Comparison of ENCODE assay signal across 12 cellular contexts in genomic region chr4:120801171-120801758, GRCh38.
DNase-seq lines count a peak whose midpoint lies in the region; ATAC-seq and TF ChIP-seq lines count a peak whose summit lies in the region.
"Had no signal": no experiment of that assay in that cellular context is flagged by ENCODE, and none has a peak within 500 bp of the region (broad histone marks: within the 10 kb centered on the region; RNA-seq: fewer than 3 reads in every experiment).

No MANE protein-coding gene starts in this region.

- WGBS in H9 (ENCODE audit: extremely low coverage, insufficient read length, low lambda C conversion rate), result no CpG with 5 or more reads among the region's 5 CpGs

- H3K27ac ChIP-seq in H9 (ENCODE audit: insufficient read length, low read depth, low read length), result no peak overlapping the region
- H3K27ac ChIP-seq: testis had no signal

- no peak overlapping the region for H3K56ac ChIP-seq in H9 (ENCODE audit: insufficient read length, low read depth, low read length)

- peaks cover 2 to 3% of the 10 kb centered on the region in 2 experiments; a peak in 2 of 4 replicates for H3K4me1 Mint-ChIP-seq in H9
- H3K4me1 Mint-ChIP-seq: activated B cell treated with CpG ODN at 0.5 μM for 24 hours; activated naive CD4-positive, alpha-beta T cell treated with anti-CD3 and anti-CD28 coated beads, Interleukin-2, amount 10 ng/mL, durations not matched to agents 7 days and 5 days had no signal

- H3K4me2 ChIP-seq in H9 (ENCODE audit: insufficient read depth, insufficient read length, low read length), result no peak overlapping the region

- peaks cover 7 to 11% (median 10%) of the 10 kb centered on the region in 3 experiments; a peak in 5 of 7 replicates for H3K36me3 Mint-ChIP-seq in H9 (ENCODE audit: insufficient read depth in 1 of 3, low read depth in 3 of 3)
- H3K36me3 Mint-ChIP-seq: activated naive CD4-positive, alpha-beta T cell treated with anti-CD3 and anti-CD28 coated beads, Interleukin-2, amount 10 ng/mL, durations not matched to agents 7 days and 5 days had no signal

- H3K27ac Mint-ChIP-seq in H9, result no peak overlapping the region; a peak in 2 of 7 replicates
- H3K27ac Mint-ChIP-seq: activated B cell treated with CpG ODN at 0.5 μM for 24 hours; activated naive CD4-positive, alpha-beta T cell treated with anti-CD3 and anti-CD28 coated beads, Interleukin-2, amount 10 ng/mL, durations not matched to agents 7 days and 5 days had no signal

- no peaks in the 10 kb centered on the region for H3K23me2 ChIP-seq in H9 (ENCODE audit: insufficient read length, low read depth, low read length, poor library complexity, severe bottlenecking)

- H3K9me3 Mint-ChIP-seq in H9, result peaks cover 2 to 6% of the 10 kb centered on the region in 2 experiments; a peak in 1 of 5 replicates

- H4K20me1 ChIP-seq in H9 (ENCODE audit: control insufficient read depth, insufficient read depth, insufficient read length), result no peaks in the 10 kb centered on the region

- no peak overlapping the region for H2BK15ac ChIP-seq in H9 (ENCODE audit: low read depth, low read length)

- no peak overlapping the region for H4K8ac ChIP-seq in H9 (replicated peaks; ENCODE audit: insufficient read length, low read depth, low read length)

- no peaks in the 10 kb centered on the region for H3K27me3 Mint-ChIP-seq in H9 (ENCODE audit: low read depth)
- H3K27me3 Mint-ChIP-seq: activated B cell treated with CpG ODN at 0.5 μM for 24 hours; activated naive CD4-positive, alpha-beta T cell treated with anti-CD3 and anti-CD28 coated beads, Interleukin-2, amount 10 ng/mL, durations not matched to agents 7 days and 5 days had no signal

- ATAC-seq in GM19023 (IDR thresholded peaks at IDR 0.05; ENCODE audit: unreplicated experiment) (no peak), GM21447 (IDR thresholded peaks at IDR 0.05; ENCODE audit: unreplicated experiment) (no peak)

- no peak overlapping the region for H3K4me3 Mint-ChIP-seq in H9
- H3K4me3 Mint-ChIP-seq: activated B cell treated with CpG ODN at 0.5 μM for 24 hours; activated naive CD4-positive, alpha-beta T cell treated with anti-CD3 and anti-CD28 coated beads, Interleukin-2, amount 10 ng/mL, durations not matched to agents 7 days and 5 days had no signal

- H2BK20ac ChIP-seq in H9 (ENCODE audit: low read depth, low read length, poor library complexity, severe bottlenecking), result no peak overlapping the region

- H2BK120ac ChIP-seq in H9 (ENCODE audit: low read depth, low read length, poor library complexity, severe bottlenecking), result no peak overlapping the region

- H3K4ac ChIP-seq in H9 (ENCODE audit: low read depth, low read length), result no peak overlapping the region

- no peak overlapping the region for H3K18ac ChIP-seq in H9 (ENCODE audit: insufficient read length, low read depth, low read length)

- no peak overlapping the region for H2AK5ac ChIP-seq in H9 (ENCODE audit: insufficient read length, low read length)

- no peaks in the 10 kb centered on the region for H3K27me3 ChIP-seq in H9 (ENCODE audit: insufficient read depth, low read length)
- H3K27me3 ChIP-seq: testis had no signal

- H2AFZ ChIP-seq in H9 (ENCODE audit: low read length), result no peak overlapping the region

- no peaks in the 10 kb centered on the region for H3K4me1 ChIP-seq in H9 (ENCODE audit: insufficient read depth, low read length)
- H3K4me1 ChIP-seq: testis had no signal

- no peaks in the 10 kb centered on the region for H3K79me2 ChIP-seq in H9 (ENCODE audit: insufficient read depth, low read length)

- H4K5ac ChIP-seq in H9 (ENCODE audit: insufficient read length, low read depth, low read length), result no peak overlapping the region

- DNase-seq in ELF-1 (ENCODE audit: low read depth, low spot score), result peak; percentile 82
- DNase-seq in amniotic stem cell (lab: John Stamatoyannopoulos, UW), result peak; percentile 2
- peak; percentile 76 for DNase-seq in cardiac septum (ENCODE audit: low spot score)
- peak; percentile 14 for DNase-seq in putamen (ENCODE audit: low spot score)
- no peak for DNase-seq in H9
- no peak for DNase-seq in glomerular visceral epithelial cell (ENCODE audit: extremely low spot score)
- DNase-seq: activated B cell treated with CpG ODN at 0.5 μM for 24 hours; activated naive CD4-positive, alpha-beta T cell treated with anti-CD3 and anti-CD28 coated beads, Interleukin-2, amount 10 ng/mL, durations not matched to agents 7 days and 5 days; NCI-H1436; testis had no signal

- H3T11ph ChIP-seq in H9 (ENCODE audit: low read length), result no peak overlapping the region

- H2BK12ac ChIP-seq in H9 (ENCODE audit: insufficient read length, low read depth, low read length), result no peak overlapping the region

- H3K9me3 ChIP-seq in H9 (ENCODE audit: control insufficient read depth, low read depth, low read length), result no peaks in the 10 kb centered on the region
- H3K9me3 ChIP-seq: testis had no signal

- TF ChIP-seq CTCF in H9 (conservative IDR thresholded peaks at IDR 0.05), result no peak

- no peak overlapping the region for H2BK5ac ChIP-seq in H9 (ENCODE audit: insufficient read length, low read length)

- intact Hi-C loops in cardiac septum (cut with DNase I), result loop anchor here (1.0 kb wide), 1 partner anchor 29 kb away; no protein-coding TSS in a partner anchor

- no peak overlapping the region for H3K14ac ChIP-seq in H9 (ENCODE audit: insufficient read depth, low read length)

- H4K91ac ChIP-seq in H9 (ENCODE audit: insufficient read length, low read depth, low read length), result no peak overlapping the region

- no peak overlapping the region for H3K23ac ChIP-seq in H9 (ENCODE audit: insufficient read length, low read depth, low read length)

- no peaks in the 10 kb centered on the region for H3K79me1 ChIP-seq in H9 (ENCODE audit: insufficient read depth, low read depth, low read length, poor library complexity, severe bottlenecking)

- no peak overlapping the region for H3K9ac ChIP-seq in H9 (ENCODE audit: extremely low read depth, insufficient read length, low read length)

Comparison
In these comparisons a context has a peak if more than half of its experiments do, and no peak if none do; other contexts are left out.
1. DNase-seq: peak in ELF-1 (single experiment), amniotic stem cell (single experiment), cardiac septum (single experiment) and putamen (single experiment); none in H9 (single experiment) and glomerular visceral epithelial cell (single experiment).